1 cellular context compared by ENCODE assay signal in the genomic region with DNA sequence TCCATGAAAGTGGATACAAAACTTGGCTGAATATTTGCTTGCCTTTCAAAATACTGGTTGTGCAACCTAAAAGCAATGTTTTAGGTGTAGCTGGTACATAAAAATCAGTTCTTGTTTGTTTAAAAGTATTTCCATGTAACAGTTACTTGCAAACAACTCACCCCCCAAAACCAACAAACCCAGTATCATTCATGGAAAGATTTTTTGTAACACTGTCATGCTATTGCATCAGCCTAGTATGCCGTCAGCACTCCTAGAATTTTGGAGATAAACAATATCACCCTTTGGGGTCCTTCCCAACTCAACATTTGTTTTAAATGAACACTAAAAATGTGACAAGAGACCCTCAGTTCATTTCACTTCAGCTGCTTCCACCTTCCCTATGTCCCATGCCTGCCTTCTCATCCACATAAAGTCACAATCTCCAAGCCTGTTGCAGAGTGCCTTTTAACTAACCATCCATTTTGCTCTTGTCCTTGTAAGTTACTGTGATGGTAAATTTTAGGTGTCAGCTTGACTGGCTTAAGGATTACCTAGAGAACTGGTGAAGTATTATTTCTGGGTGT.
TF ChIP-seq lines count a peak whose summit lies in the region.

No MANE protein-coding gene starts in this region.

TF ChIP-seq in H1, 55 proteins besides CTCF, POLR2A, EP300 and RAD21:
- TF ChIP-seq SP2 (IDR thresholded peaks at IDR 0.05; ENCODE audit: low read length) (no peak), CREB1 (IDR thresholded peaks at IDR 0.05) (no peak), CEBPB (IDR thresholded peaks at IDR 0.05; ENCODE audit: low read depth, low read length) (peak; percentile 64; the same call in 1 of the 2 replicates), KDM5A (IDR thresholded peaks at IDR 0.05; ENCODE audit: low read length) (no peak)
TF ChIP-seq in H1: peak in this region for 1.
